20 cellular contexts compared by ENCODE assay signal in the genomic region with DNA sequence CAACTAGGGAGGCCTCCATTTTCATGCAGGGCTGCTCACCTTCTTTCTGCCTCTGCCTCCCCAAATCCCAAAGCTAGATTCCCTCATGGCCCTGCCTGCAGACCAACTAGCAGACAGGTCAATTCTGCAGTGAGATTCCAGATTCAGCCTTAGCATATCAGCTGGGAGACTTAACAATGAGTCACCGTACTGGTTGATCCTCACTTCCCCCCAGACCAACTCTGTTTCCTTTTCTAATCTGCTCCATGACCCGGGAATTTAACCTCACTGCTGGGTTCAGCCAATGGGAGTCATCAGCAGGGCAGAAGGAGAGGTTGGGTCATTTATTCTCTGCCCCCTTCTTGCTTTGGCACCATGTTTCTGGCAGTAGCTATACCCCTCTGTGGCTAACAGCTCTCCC.
DNase-seq lines count a peak whose midpoint lies in the region; TF ChIP-seq lines count a peak whose summit lies in the region.
"Had no signal": no experiment of that assay in that cellular context is flagged by ENCODE, and none has a peak within 500 bp of the region (broad histone marks: within the 10 kb centered on the region; RNA-seq: fewer than 3 reads in every experiment).

No MANE protein-coding gene starts in this region.

- intact Hi-C loops in esophagus muscularis mucosa (cut with DNase I) = no loop called here
- intact Hi-C loops in posterior vena cava (cut with DNase I) = no loop called here

- H3K4me1 ChIP-seq in NT2/D1 (ENCODE audit: insufficient read depth, insufficient read length) = peaks cover 8% of the 10 kb centered on the region
- no peaks in the 10 kb centered on the region for H3K4me1 ChIP-seq in esophagus muscularis mucosa
- H3K4me1 ChIP-seq in mesendoderm (ENCODE audit: control insufficient read depth, low read depth, low read length) = peaks cover 3% of the 10 kb centered on the region

- no peaks in the 10 kb centered on the region for H3K79me1 ChIP-seq in mesendoderm (ENCODE audit: low read length)

- H2BK120ac ChIP-seq in mesendoderm (ENCODE audit: low read depth, low read length) = peak overlapping the region; percentile 7

- H2AK5ac ChIP-seq in mesendoderm (ENCODE audit: low read length) = no peak overlapping the region

- WGBS in esophagus muscularis mucosa = 28% methylated on average over 2 of the region's 2 CpGs
- no CpG with 5 or more reads among the region's 2 CpGs for WGBS in mesendoderm (ENCODE audit: extremely low coverage, insufficient coverage, low lambda C conversion rate)

- no peak overlapping the region for H4K8ac ChIP-seq in mesendoderm (ENCODE audit: low read depth, low read length)

- no peak overlapping the region for H3K27ac ChIP-seq in esophagus muscularis mucosa (replicated peaks in 1 of 4)
- H3K27ac ChIP-seq in mesendoderm (ENCODE audit: low read depth, low read length) = no peak overlapping the region

- H3K4me2 ChIP-seq in mesendoderm (ENCODE audit: low read length) = no peak overlapping the region

- H3K4me3 ChIP-seq in NT2/D1 (ENCODE audit: insufficient read length, low read depth) = no peak overlapping the region
- no peak overlapping the region for H3K4me3 ChIP-seq in esophagus muscularis mucosa
- no peak overlapping the region for H3K4me3 ChIP-seq in mesendoderm (ENCODE audit: low read length)
- H3K4me3 ChIP-seq: GM12878 had no signal

- H2BK5ac ChIP-seq in mesendoderm (ENCODE audit: low read length) = no peak overlapping the region

- H3K23ac ChIP-seq in mesendoderm (ENCODE audit: low read length) = no peak overlapping the region

- H3K4ac ChIP-seq in mesendoderm (ENCODE audit: low read depth, low read length) = no peak overlapping the region

- peak; percentile 56 for DNase-seq in ELF-1 (ENCODE audit: low read depth, low spot score)
- peak; percentile 36 for DNase-seq in NT2/D1 (ENCODE audit: low read depth, low spot score)
- DNase-seq in esophagus muscularis mucosa (ENCODE audit: extremely low spot score) = peak; percentile 57
- peak; percentile 86 for DNase-seq in mesendoderm
- DNase-seq in RPMI8226 = no peak
- no peak for DNase-seq in posterior vena cava (ENCODE audit: low spot score)
- no peak for DNase-seq in CD1c-positive myeloid dendritic cell (ENCODE audit: extremely low spot score)
- DNase-seq: CD4-positive, CD25-positive, alpha-beta regulatory T cell; DMS79; GOT3; HCEC 1CT; Karpas-422; NCI-H1417; NCI-H1694 treated with DMSO at 0.1 percent for 48 hours; NCI-H2081 treated with DMSO at 0.1 percent for 48 hours; NCI-H2171 treated with DMSO at 0.1 percent for 48 hours; NCI-H524 treated with DMSO at 0.1 percent for 48 hours; PC-3; SHP77 had no signal

- H3K79me2 ChIP-seq in mesendoderm (ENCODE audit: control insufficient read depth, insufficient read depth, low read length) = no peaks in the 10 kb centered on the region

- TF ChIP-seq CTCF in esophagus muscularis mucosa (IDR thresholded peaks at IDR 0.05) = no peak

- H3K9me3 ChIP-seq in NT2/D1 (ENCODE audit: insufficient read depth, low read length) (no peaks in the 10 kb centered on the region), esophagus muscularis mucosa (no peaks in the 10 kb centered on the region)

- no peak overlapping the region for H3K56ac ChIP-seq in mesendoderm (ENCODE audit: low read length)

- H3K27me3 ChIP-seq in NT2/D1 (ENCODE audit: insufficient read depth, insufficient read length) (no peaks in the 10 kb centered on the region), esophagus muscularis mucosa (peaks cover 0 to 25% (median 2%) of the 10 kb centered on the region in 4 donors), mesendoderm (ENCODE audit: insufficient read depth, low read length, poor library complexity) (no peaks in the 10 kb centered on the region)

- TF ChIP-seq POLR2A in esophagus muscularis mucosa (IDR thresholded peaks at IDR 0.05; ENCODE audit: low read depth) = no peak

- H3K9ac ChIP-seq in NT2/D1 (ENCODE audit: insufficient read length, low read depth) (no peak overlapping the region), mesendoderm (ENCODE audit: low read length) (no peak overlapping the region)

- no peak for TF ChIP-seq EP300 in esophagus muscularis mucosa (IDR thresholded peaks at IDR 0.05)

- H4K5ac ChIP-seq in mesendoderm (ENCODE audit: low read length) = no peak overlapping the region

- peak overlapping the region; percentile 76 for H3K18ac ChIP-seq in mesendoderm (ENCODE audit: low read length)

- no peak overlapping the region for H2BK15ac ChIP-seq in mesendoderm (replicated peaks; ENCODE audit: low read depth)

- H3K36me3 ChIP-seq in NT2/D1 (ENCODE audit: insufficient read depth, insufficient read length, low read length) (no peaks in the 10 kb centered on the region), esophagus muscularis mucosa (no peaks in the 10 kb centered on the region), mesendoderm (ENCODE audit: control insufficient read depth, insufficient read depth, low read length) (no peaks in the 10 kb centered on the region)

Comparison
In these comparisons a context has a peak if more than half of its experiments do, and no peak if none do; other contexts are left out.
1. DNase-seq: peak in ELF-1 (single experiment), NT2/D1 (single experiment), esophagus muscularis mucosa (single experiment) and mesendoderm (single experiment); none in RPMI8226 (single experiment), posterior vena cava (single experiment) and CD1c-positive myeloid dendritic cell (single experiment).